ENCODE assay signal across 10 cellular contexts in genomic region chr9:72509635-72510034, GRCh38. TPM values are rescaled to one million over a fixed set of nuclear protein-coding genes. Genes with fewer than 3 reads are reported as not detected.
DNase-seq lines count a peak whose midpoint lies in the region; ATAC-seq and TF ChIP-seq lines count a peak whose summit lies in the region.
"Had no signal": no experiment of that assay in that cellular context is flagged by ENCODE, and none has a peak within 500 bp of the region (broad histone marks: within the 10 kb centered on the region; RNA-seq: fewer than 3 reads in every experiment).

No MANE protein-coding gene starts in this region.

- POLR2A ChIA-PET in T-cell (lab: Charles Lee), result interaction anchor here in 1 of 2 donors (0.7 kb wide), 1 partner anchor 9 kb away, joined by 4 read pairs; no protein-coding TSS in a partner anchor

- peak overlapping the region; percentile 30 for H3K4me3 Mint-ChIP-seq in activated naive CD4-positive, alpha-beta T cell treated with anti-CD3 and anti-CD28 coated beads, Interleukin-2, amount 50 U/mL, for 24 hours
- no peak overlapping the region for H3K4me3 Mint-ChIP-seq in T-cell
- no peak overlapping the region for H3K4me3 Mint-ChIP-seq in effector memory CD8-positive, alpha-beta T cell

- H3K4me3 ChIP-seq in astrocyte of the spinal cord (ENCODE audit: low read depth, low read length), result no peak overlapping the region
- H3K4me3 ChIP-seq in vagina, result no peak overlapping the region

- peaks cover 13% of the 10 kb centered on the region for H3K4me1 ChIP-seq in vagina

- H3K9me3 ChIP-seq in vagina, result no peaks in the 10 kb centered on the region

- no peaks in the 10 kb centered on the region for H3K27me3 Mint-ChIP-seq in activated naive CD4-positive, alpha-beta T cell treated with anti-CD3 and anti-CD28 coated beads, Interleukin-2, amount 50 U/mL, for 24 hours
- H3K27me3 Mint-ChIP-seq in T-cell, result no peaks in the 10 kb centered on the region
- peaks cover 0 to 5% of the 10 kb centered on the region in 2 donors for H3K27me3 Mint-ChIP-seq in effector memory CD8-positive, alpha-beta T cell

- CTCF ChIA-PET in T-cell (lab: Charles Lee), result interaction anchor here in 1 of 2 donors (0.7 kb wide), 1 partner anchor 67 kb away, joined by 6 read pairs; no protein-coding TSS in a partner anchor

- peak overlapping the region; percentile 29 for H3K27ac ChIP-seq in vagina
- H3K27ac ChIP-seq: C4-2B had no signal

- intact Hi-C loops in vagina (cut with DNase I), result no loop called here

- H3K9me3 Mint-ChIP-seq in activated naive CD4-positive, alpha-beta T cell treated with anti-CD3 and anti-CD28 coated beads, Interleukin-2, amount 50 U/mL, for 24 hours, result no peaks in the 10 kb centered on the region
- no peaks in the 10 kb centered on the region for H3K9me3 Mint-ChIP-seq in T-cell
- H3K9me3 Mint-ChIP-seq in effector memory CD8-positive, alpha-beta T cell, result no peaks in the 10 kb centered on the region

- in situ Hi-C loops in astrocyte of the spinal cord (cut with HindIII; ENCODE audit: low sequenced_read_pairs), result no loop called here

- DNase-seq in activated naive CD4-positive, alpha-beta T cell treated with anti-CD3 and anti-CD28 coated beads, Interleukin-2, amount 50 U/mL, for 16 hours, result no peak
- peak; percentile 38 for DNase-seq in astrocyte of the spinal cord (ENCODE audit: low read depth, low spot score)
- no peak for DNase-seq in vagina (ENCODE audit: extremely low spot score in 2 of 2)
- DNase-seq in T-cell, result no peak
- no peak for DNase-seq in NCI-H2081 (lab: John Stamatoyannopoulos, UW)
- no peak for DNase-seq in effector memory CD8-positive, alpha-beta T cell

- H3K36me3 ChIP-seq in vagina, result no peaks in the 10 kb centered on the region

- peaks cover 15% of the 10 kb centered on the region for H3K4me1 Mint-ChIP-seq in activated naive CD4-positive, alpha-beta T cell treated with anti-CD3 and anti-CD28 coated beads, Interleukin-2, amount 50 U/mL, for 24 hours
- peaks cover 0 to 11% (median 7%) of the 10 kb centered on the region in 3 donors for H3K4me1 Mint-ChIP-seq in T-cell
- H3K4me1 Mint-ChIP-seq in effector memory CD8-positive, alpha-beta T cell (ENCODE audit: low read depth in 2 of 2), result no peaks in the 10 kb centered on the region

- no peak for TF ChIP-seq CTCF in astrocyte of the spinal cord (IDR thresholded peaks at IDR 0.05; ENCODE audit: low read depth, low read length)
- no peak for TF ChIP-seq CTCF in vagina (IDR thresholded peaks at IDR 0.05)

- H3K36me3 Mint-ChIP-seq in activated naive CD4-positive, alpha-beta T cell treated with anti-CD3 and anti-CD28 coated beads, Interleukin-2, amount 50 U/mL, for 24 hours, result no peaks in the 10 kb centered on the region
- H3K36me3 Mint-ChIP-seq in T-cell, result no peaks in the 10 kb centered on the region
- H3K36me3 Mint-ChIP-seq in effector memory CD8-positive, alpha-beta T cell (ENCODE audit: insufficient read depth), result no peaks in the 10 kb centered on the region

- TF ChIP-seq POLR2A in vagina (IDR thresholded peaks at IDR 0.05), result no peak

- peak overlapping the region; percentile 36 for H3K27ac Mint-ChIP-seq in activated naive CD4-positive, alpha-beta T cell treated with anti-CD3 and anti-CD28 coated beads, Interleukin-2, amount 50 U/mL, for 24 hours
- H3K27ac Mint-ChIP-seq in T-cell, result no peak overlapping the region
- no peak overlapping the region for H3K27ac Mint-ChIP-seq in effector memory CD8-positive, alpha-beta T cell

- no peaks in the 10 kb centered on the region for H3K27me3 ChIP-seq in vagina

- ATAC-seq in HG03135 (IDR thresholded peaks at IDR 0.05; ENCODE audit: unreplicated experiment) (peak; percentile 92), T-cell (replicated peaks in 1 of 4) (no peak)
- ATAC-seq in effector memory CD8-positive, alpha-beta T cell (replicated peaks), result no peak

RNA-seq across cellular contexts. Expression of gene TMC1, which starts 11.8 kb away (rescaled TPM):
- total RNA-seq in vagina (not detected), T-cell (not detected)
- total RNA-seq: kidney epithelial cell had no signal
